Comparison of ENCODE assay signal across 27 cellular contexts in genomic region chr10:97376413-97376812, GRCh38. TPM values are rescaled to one million over a fixed set of nuclear protein-coding genes. Genes with fewer than 3 reads are reported as not detected.
DNase-seq lines count a peak whose midpoint lies in the region; ATAC-seq and TF ChIP-seq lines count a peak whose summit lies in the region.
"Had no signal": no experiment of that assay in that cellular context is flagged by ENCODE, and none has a peak within 500 bp of the region (broad histone marks: within the 10 kb centered on the region; RNA-seq: fewer than 3 reads in every experiment).

No MANE protein-coding gene starts in this region.

- H3K4me1 Mint-ChIP-seq in activated naive CD4-positive, alpha-beta T cell treated with anti-CD3 and anti-CD28 coated beads, Interleukin-2, amount 10 ng/mL, durations not matched to agents 7 days and 5 days: peaks cover 3% of the 10 kb centered on the region
- H3K4me1 Mint-ChIP-seq in dendritic cell treated with granulocyte-macrophage colony-stimulating factor and Interleukin-4, amounts not matched to agents 40 ng/mL and 50 ng/mL, for 4 days (ENCODE audit: low read depth): peaks cover 39% of the 10 kb centered on the region
- H3K4me1 Mint-ChIP-seq: brain; CD8-positive, alpha-beta memory T cell had no signal

- 66 to 85% methylated on average over 6 of the region's 6 CpGs for WGBS in upper lobe of left lung, 2 donors

- ATAC-seq in upper lobe of left lung (ENCODE audit: low FRiP score in 2 of 2): no peak
- no peak for ATAC-seq in GM21576 (IDR thresholded peaks at IDR 0.05; ENCODE audit: unreplicated experiment)
- ATAC-seq in HG03139 (IDR thresholded peaks at IDR 0.05; ENCODE audit: unreplicated experiment): no peak
- ATAC-seq: psoas muscle; stimulated activated naive CD8-positive, alpha-beta T cell treated with anti-CD3 and anti-CD28 coated beads, Interleukin-15, Interleukin-2, amounts not matched to agents 100 U/mL and 50 U/mL, for 24 hours had no signal

- intact Hi-C loops in dendritic cell treated with granulocyte-macrophage colony-stimulating factor and Interleukin-4, amounts not matched to agents 40 ng/mL and 50 ng/mL, for 4 days (cut with micrococcal nuclease): no loop called here

- H3K27ac Mint-ChIP-seq in activated naive CD4-positive, alpha-beta T cell treated with anti-CD3 and anti-CD28 coated beads, Interleukin-2, amount 10 ng/mL, durations not matched to agents 7 days and 5 days: peak overlapping the region; percentile 69
- H3K27ac Mint-ChIP-seq in dendritic cell treated with granulocyte-macrophage colony-stimulating factor and Interleukin-4, amounts not matched to agents 40 ng/mL and 50 ng/mL, for 4 days: peak overlapping the region; percentile 77
- H3K27ac Mint-ChIP-seq: brain had no signal

- no peak for TF ChIP-seq CTCF in upper lobe of left lung (IDR thresholded peaks at IDR 0.05)

- no peaks in the 10 kb centered on the region for H3K9me3 Mint-ChIP-seq in activated naive CD4-positive, alpha-beta T cell treated with anti-CD3 and anti-CD28 coated beads, Interleukin-2, amount 10 ng/mL, durations not matched to agents 7 days and 5 days
- no peaks in the 10 kb centered on the region for H3K9me3 Mint-ChIP-seq in dendritic cell treated with granulocyte-macrophage colony-stimulating factor and Interleukin-4, amounts not matched to agents 40 ng/mL and 50 ng/mL, for 4 days
- H3K9me3 Mint-ChIP-seq: brain; CD8-positive, alpha-beta memory T cell had no signal

- peaks cover 0 to 19% (median 12%) of the 10 kb centered on the region in 4 donors for H3K4me1 ChIP-seq in upper lobe of left lung
- H3K4me1 ChIP-seq: left ventricle myocardium inferior, psoas muscle had no signal

- H3K27ac ChIP-seq in upper lobe of left lung: peak overlapping the region; percentile 29 to 80 (median 40)
- H3K27ac ChIP-seq: left ventricle myocardium inferior, psoas muscle had no signal

- no peak for TF ChIP-seq EP300 in upper lobe of left lung (IDR thresholded peaks at IDR 0.05)

- H3K27me3 Mint-ChIP-seq in activated naive CD4-positive, alpha-beta T cell treated with anti-CD3 and anti-CD28 coated beads, Interleukin-2, amount 10 ng/mL, durations not matched to agents 7 days and 5 days: no peaks in the 10 kb centered on the region
- no peaks in the 10 kb centered on the region for H3K27me3 Mint-ChIP-seq in dendritic cell treated with granulocyte-macrophage colony-stimulating factor and Interleukin-4, amounts not matched to agents 40 ng/mL and 50 ng/mL, for 4 days
- H3K27me3 Mint-ChIP-seq: brain; CD8-positive, alpha-beta memory T cell had no signal

- no peak overlapping the region for H3K4me3 Mint-ChIP-seq in activated naive CD4-positive, alpha-beta T cell treated with anti-CD3 and anti-CD28 coated beads, Interleukin-2, amount 10 ng/mL, durations not matched to agents 7 days and 5 days
- no peak overlapping the region for H3K4me3 Mint-ChIP-seq in dendritic cell treated with granulocyte-macrophage colony-stimulating factor and Interleukin-4, amounts not matched to agents 40 ng/mL and 50 ng/mL, for 4 days
- H3K4me3 Mint-ChIP-seq: brain; CD8-positive, alpha-beta memory T cell had no signal

- no peaks in the 10 kb centered on the region for H3K27me3 ChIP-seq in upper lobe of left lung
- H3K27me3 ChIP-seq: MG63 had no signal

- no peaks in the 10 kb centered on the region for H3K9me3 ChIP-seq in upper lobe of left lung
- H3K9me3 ChIP-seq: left ventricle myocardium inferior, MG63, psoas muscle had no signal

- no peak overlapping the region for H3K4me3 ChIP-seq in upper lobe of left lung
- H3K4me3 ChIP-seq: left ventricle myocardium inferior, MG63, psoas muscle had no signal

- no peak for DNase-seq in activated naive CD4-positive, alpha-beta T cell treated with anti-CD3 and anti-CD28 coated beads, Interleukin-2, amount 10 ng/mL, durations not matched to agents 7 days and 5 days
- DNase-seq in activated naive CD4-positive, alpha-beta T cell (lab: John Stamatoyannopoulos, UW): no peak
- peak; percentile 61 for DNase-seq in NOMO-1 treated with dmso at 0.1 percent for 144 hours (lab: John Stamatoyannopoulos, UW; ENCODE audit: unreplicated experiment)
- no peak for DNase-seq in upper lobe of left lung
- DNase-seq in RPMI8226: no peak
- DNase-seq: activated CD4-positive, alpha-beta T cell treated with anti-CD3 and anti-CD28 coated beads for 4 hours; activated CD8-positive, alpha-beta memory T cell treated with anti-CD3 and anti-CD28 coated beads for 24 hours; activated effector memory CD4-positive, alpha-beta T cell treated with anti-CD3 and anti-CD28 coated beads, Interleukin-2, amount 50 U/mL, for 16 hours; CD8-positive, alpha-beta memory T cell; DMS 273 treated with DMSO at 0.1 percent for 48 hours; EL; glutamatergic neuron; GOT3; islet precursor cell; KBM-7; left ventricle myocardium inferior; MG63; NCI-H146; NCI-H510A; NK-92 treated with Interleukin-12 subunit alpha and Interleukin-12 subunit beta, amount 100 ng/mL, for 24 hours; nucleus accumbens; psoas muscle; stimulated activated naive CD8-positive, alpha-beta T cell treated with anti-CD3 and anti-CD28 coated beads, Interleukin-15, Interleukin-2, amounts not matched to agents 100 U/mL and 50 U/mL, for 24 hours had no signal

- TF ChIP-seq POLR2A in upper lobe of left lung (IDR thresholded peaks at IDR 0.05): no peak

- CTCF ChIA-PET in activated naive CD4-positive, alpha-beta T cell treated with anti-CD3 and anti-CD28 coated beads, Interleukin-2, amount 10 ng/mL, durations not matched to agents 7 days and 5 days (lab: Charles Lee): no interaction called here

- peaks cover 8% of the 10 kb centered on the region for H3K36me3 Mint-ChIP-seq in activated naive CD4-positive, alpha-beta T cell treated with anti-CD3 and anti-CD28 coated beads, Interleukin-2, amount 10 ng/mL, durations not matched to agents 7 days and 5 days
- H3K36me3 Mint-ChIP-seq in dendritic cell treated with granulocyte-macrophage colony-stimulating factor and Interleukin-4, amounts not matched to agents 40 ng/mL and 50 ng/mL, for 4 days (ENCODE audit: low read depth): peaks cover 61% of the 10 kb centered on the region

- peaks cover 2 to 61% (median 43%) of the 10 kb centered on the region in 4 donors for H3K36me3 ChIP-seq in upper lobe of left lung

RNA-seq across cellular contexts. Expression of gene RRP12, which starts 24.7 kb away (rescaled TPM):
- 10 to 100 TPM; 20.4 to 38.2 (median 28.9) TPM for total RNA-seq in upper lobe of left lung

RNA-seq across cellular contexts. Expression of gene FRAT2, which starts 41.9 kb away (rescaled TPM):
- 10 to 100 TPM; 19.0 to 33.3 (median 29.5) TPM for total RNA-seq in upper lobe of left lung

RNA-seq across cellular contexts. Expression of gene PGAM1, which starts 49.6 kb away (rescaled TPM):
- total RNA-seq in upper lobe of left lung: 100 to 1,000 TPM in 5 of 6 donors, 10 to 100 TPM in 1; 55.5 to 184 (median 137) TPM

RNA-seq across cellular contexts. Expression of gene FRAT1, which starts 57.3 kb away (rescaled TPM):
- total RNA-seq in upper lobe of left lung: 10 to 100 TPM in 5 of 6 donors, 1 to 10 TPM in 1; 8.9 to 20.2 (median 15.4) TPM
